8 cellular contexts compared by ENCODE assay signal in genomic region chr16:66830422-66831404, GRCh38. TPM values are rescaled to one million over a fixed set of nuclear protein-coding genes. Genes with fewer than 3 reads are reported as not detected.
A peak's percentile ranks its signal among the peaks of the same experiment; 100 is the strongest.
DNase-seq lines count a peak whose midpoint lies in the region; ATAC-seq and TF ChIP-seq lines count a peak whose summit lies in the region.

TSS of gene NAE1 (minus strand) at chr16:66830976. CDS start at chr16:66830899, 77 bp downstream.

- peaks cover 0 to 4% (median 0%) of the 10 kb centered on the region in 3 donors for H3K27me3 Mint-ChIP-seq in immature natural killer cell (ENCODE audit: low read depth in 3 of 3)

- H3K27ac ChIP-seq in WERI-Rb-1 (peak within 1 kb of the TSS; percentile 94), mammary epithelial cell (ENCODE audit: insufficient read depth, low read depth, low read length) (peak within 1 kb of the TSS; percentile 76), spleen (peak within 1 kb of the TSS; percentile 72 to 92 (median 88))

- DNase-seq in AG04449 (ENCODE audit: low read depth, low spot score) (no peak), NCI-H2171 treated with DMSO at 0.1 percent for 48 hours (lab: John Stamatoyannopoulos, UW) (peak; percentile 85), WERI-Rb-1 (peak; percentile 83), mammary epithelial cell (peak; percentile 83), immature natural killer cell (peak; percentile 88 to 91 (median 91)), spleen (peak; percentile 97)

- peak in 2 of 3 donors; percentile 10 to 56 for TF ChIP-seq POLR2A in spleen (IDR thresholded peaks at IDR 0.05)

- H3K27ac Mint-ChIP-seq in immature natural killer cell = peak within 1 kb of the TSS in 5 of 6 donors; percentile 24 to 74 (median 55)

- no peaks in the 10 kb centered on the region for H3K9me3 Mint-ChIP-seq in immature natural killer cell

- POLR2A ChIA-PET in AG04449 (lab: Yijun Ruan, JAX) = interaction anchor here (0.6 to 1.3 kb wide), 4 partner anchors 42 to 976 kb away, joined by 3 to 10 read pairs (median 4); partner anchors contain the start of genes RANBP10 and TSNAXIP1

- peaks cover 27 to 42% of the 10 kb centered on the region in 2 donors for H3K4me1 Mint-ChIP-seq in immature natural killer cell

- H3K27me3 ChIP-seq in WERI-Rb-1 (ENCODE audit: insufficient read depth, low read depth, severe bottlenecking) = no peaks in the 10 kb centered on the region
- H3K27me3 ChIP-seq in mammary epithelial cell (ENCODE audit: insufficient read depth, low read length) = no peaks in the 10 kb centered on the region
- peaks cover 0 to 6% (median 0%) of the 10 kb centered on the region in 7 donors for H3K27me3 ChIP-seq in spleen (replicated peaks in 1 of 7)

- H3K4me3 Mint-ChIP-seq in immature natural killer cell = peak within 1 kb of the TSS; percentile 63 to 80 (median 78)

- peaks cover 47% of the 10 kb centered on the region for H3K79me2 ChIP-seq in mammary epithelial cell (ENCODE audit: insufficient read depth, low read length)

- no peaks in the 10 kb centered on the region for H4K20me1 ChIP-seq in mammary epithelial cell (ENCODE audit: insufficient read depth, low read length)

- H3K4me3 ChIP-seq in AG04449 (ENCODE audit: low read depth, low read length) (peak within 1 kb of the TSS; percentile 72), WERI-Rb-1 (ENCODE audit: low read depth, low read length) (peak within 1 kb of the TSS; percentile 93), mammary epithelial cell (replicated peaks in 1 of 3; ENCODE audit: insufficient read depth in 1 of 3, low read depth in 2 of 3, low read length in 3 of 3) (peak within 1 kb of the TSS; percentile 73 to 80 (median 77)), spleen (peak within 1 kb of the TSS; percentile 61 to 96 (median 78))

- peaks cover 35% of the 10 kb centered on the region for H3K36me3 ChIP-seq in WERI-Rb-1
- peaks cover 15% of the 10 kb centered on the region for H3K36me3 ChIP-seq in mammary epithelial cell (ENCODE audit: insufficient read depth, low read length)
- H3K36me3 ChIP-seq in spleen = peaks cover 0 to 28% (median 16%) of the 10 kb centered on the region in 6 donors

- H3K4me1 ChIP-seq in mammary epithelial cell (ENCODE audit: insufficient read depth, low read length) = peaks cover 11% of the 10 kb centered on the region
- H3K4me1 ChIP-seq in spleen = peaks cover 10 to 51% (median 27%) of the 10 kb centered on the region in 6 donors

- peak within 1 kb of the TSS; percentile 82 for H2AFZ ChIP-seq in mammary epithelial cell (ENCODE audit: low read depth, low read length)

- H3K9ac ChIP-seq in mammary epithelial cell (ENCODE audit: insufficient read depth, low read length) = peak within 1 kb of the TSS; percentile 75

- H3K9me3 ChIP-seq in WERI-Rb-1 (ENCODE audit: severe bottlenecking) (no peaks in the 10 kb centered on the region), mammary epithelial cell (replicated peaks; ENCODE audit: insufficient read depth, low read length) (no peaks in the 10 kb centered on the region), spleen (no peaks in the 10 kb centered on the region)

- in situ Hi-C loops in mammary epithelial cell (cut with MboI; ENCODE audit: low sequenced_read_pairs in 2 of 2) = no loop called here

- peak; percentile 92 for ATAC-seq in GM18868 (IDR thresholded peaks at IDR 0.05; ENCODE audit: unreplicated experiment)
- ATAC-seq in HG03108 (IDR thresholded peaks at IDR 0.05; ENCODE audit: unreplicated experiment) = peak; percentile 91

- dilution Hi-C loops in mammary epithelial cell (cut with HindIII; ENCODE audit: low sequenced_read_pairs) = loop anchor here (5.0 kb wide), 1 partner anchor 67 kb away; no protein-coding TSS in a partner anchor

- peak within 1 kb of the TSS; percentile 70 for H3K4me2 ChIP-seq in mammary epithelial cell (ENCODE audit: insufficient read depth, low read depth, low read length)

- TF ChIP-seq CTCF in AG04449 (IDR thresholded peaks at IDR 0.05; ENCODE audit: insufficient read depth, low read length, missing control alignments) = peak; percentile 96
- TF ChIP-seq CTCF in WERI-Rb-1 (IDR thresholded peaks at IDR 0.05; ENCODE audit: low read depth, low read length) = peak; percentile 97
- peak; percentile 91 to 97 for TF ChIP-seq CTCF in mammary epithelial cell (conservative IDR thresholded peaks at IDR 0.05 in 1 of 2, IDR thresholded peaks at IDR 0.05 in 1 of 2; ENCODE audit: extremely low read depth in 1 of 2, insufficient read depth in 1 of 2, low read depth in 1 of 2, low read length in 2 of 2)
- TF ChIP-seq CTCF in spleen (IDR thresholded peaks at IDR 0.05 in 8 of 11, conservative IDR thresholded peaks at IDR 0.05 in 3 of 11) = peak; percentile 84 to 99 (median 98)

- WGBS in mammary epithelial cell (ENCODE audit: low coverage, missing lambda C conversion rate) = 3% methylated on average over 41 of the region's 84 CpGs
- WGBS in spleen, 5 donors = 1 to 2% (median 1%) methylated on average over 17 to 84 of the region's 84 CpGs

- no TSS peak for BruUV-seq in mammary epithelial cell (replicated peaks; lab: Mats Ljungman, UMichigan)

- intact Hi-C loops in mammary epithelial cell (cut with micrococcal nuclease) (loop anchor here (1.0 to 2.0 kb wide), 2 partner anchors 38 to 98 kb away; no protein-coding TSS in a partner anchor), spleen (cut with DNase I; ENCODE audit: low total_unique reads) (no loop called here)

- CTCF ChIA-PET in AG04449 (lab: Yijun Ruan, JAX) (interaction anchor here (0.5 to 9.0 kb wide), 72 partner anchors 8 to 472 kb away, joined by 3 to 205 read pairs (median 4); partner anchors contain the start of genes CA7, CDH16, CKLF and DYNC1LI2), mammary epithelial cell (lab: Charles Lee; ENCODE audit: low non-redundant PET) (interaction anchor here (0.6 to 1.7 kb wide), 13 partner anchors 12 to 305 kb away, joined by 3 to 25 read pairs (median 3); partner anchors contain the start of genes CA7 and PDP2)

- peaks cover 8 to 10% (median 10%) of the 10 kb centered on the region in 3 donors for H3K36me3 Mint-ChIP-seq in immature natural killer cell

RNA-seq across cellular contexts. Expression of gene NAE1, which starts in this region (rescaled TPM):
- 10 to 100 TPM; 66.5 to 81.1 TPM for total RNA-seq in mammary epithelial cell
- 50.6 TPM for polyA plus RNA-seq in mammary epithelial cell
- 30.4 TPM for polyA minus RNA-seq in mammary epithelial cell
- polyA plus RNA-seq in immature natural killer cell = 10 to 100 TPM; 67.2 to 73.8 (median 69.8) TPM
- 10 to 100 TPM; 32.4 to 51.4 (median 44.5) TPM for total RNA-seq in spleen
- 10 to 100 TPM; 29.7 to 31.0 (median 29.9) TPM for polyA plus RNA-seq in spleen
